Comparison of ENCODE assay signal across 26 cellular contexts in the genomic region with DNA sequence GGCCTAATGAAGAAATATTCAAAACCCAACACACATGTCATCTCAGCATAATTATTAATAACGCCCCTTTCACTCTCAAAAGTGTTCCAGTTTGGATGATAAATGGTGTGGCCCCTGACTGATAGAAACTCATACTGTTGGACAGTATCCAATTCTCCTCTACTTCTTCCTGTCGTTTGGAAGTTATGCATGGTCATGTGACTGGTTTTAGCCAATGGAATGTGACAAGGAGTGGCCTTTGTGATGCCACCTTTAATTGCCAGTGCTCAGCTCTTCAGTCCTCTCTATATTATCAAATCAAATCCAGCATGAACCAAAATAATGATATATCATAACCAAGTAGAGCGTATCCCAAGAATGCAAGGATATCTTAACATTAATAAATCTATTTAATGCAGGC.
DNase-seq lines count a peak whose midpoint lies in the region; ATAC-seq, FAIRE-seq and TF ChIP-seq lines count a peak whose summit lies in the region.
"Had no signal": no experiment of that assay in that cellular context is flagged by ENCODE, and none has a peak within 500 bp of the region (broad histone marks: within the 10 kb centered on the region; RNA-seq: fewer than 3 reads in every experiment).

No MANE protein-coding gene starts in this region.

- H2BK120ac ChIP-seq in IMR-90 (ENCODE audit: low read depth, low read length) = peak overlapping the region; percentile 35; the same call in 1 of the 2 replicates

- H3K9me3 Mint-ChIP-seq in astrocyte (ENCODE audit: unreplicated experiment) = no peaks in the 10 kb centered on the region
- no peaks in the 10 kb centered on the region for H3K9me3 Mint-ChIP-seq in neural crest cell
- peaks cover 0 to 5% (median 4%) of the 10 kb centered on the region in 8 donors for H3K9me3 Mint-ChIP-seq in CD4-positive, alpha-beta memory T cell
- H3K9me3 Mint-ChIP-seq: central memory CD8-positive, alpha-beta T cell had no signal

- no peak overlapping the region for H3K4me3 Mint-ChIP-seq in astrocyte (ENCODE audit: unreplicated experiment)
- H3K4me3 Mint-ChIP-seq in neural crest cell = no peak overlapping the region
- H3K4me3 Mint-ChIP-seq in CD4-positive, alpha-beta memory T cell = no peak overlapping the region
- H3K4me3 Mint-ChIP-seq: activated naive CD4-positive, alpha-beta T cell treated with anti-CD3 and anti-CD28 coated beads, Interleukin-2, amount 50 U/mL, for 24 hours; central memory CD8-positive, alpha-beta T cell; nephron progenitor cell; T-cell had no signal

- TF ChIP-seq RAD21 in IMR-90 (IDR thresholded peaks at IDR 0.05; ENCODE audit: low read length) = no peak

- H3K4me3 ChIP-seq in IMR-90 (ENCODE audit: insufficient read depth, low read depth, low read length) (no peak overlapping the region), astrocyte (ENCODE audit: insufficient read depth, low read depth, low read length) (no peak overlapping the region)
- no peak overlapping the region for H3K4me3 ChIP-seq in CD4-positive, alpha-beta memory T cell (ENCODE audit: low read length in 2 of 2)
- H3K4me3 ChIP-seq: dorsolateral prefrontal cortex, mucosa of descending colon had no signal

- H4K5ac ChIP-seq in IMR-90 (ENCODE audit: low read depth, low read length) = no peak overlapping the region

- no peaks in the 10 kb centered on the region for H3K27me3 ChIP-seq in IMR-90 (ENCODE audit: control insufficient read depth, insufficient read depth, low read length)
- no peaks in the 10 kb centered on the region for H3K27me3 ChIP-seq in astrocyte (ENCODE audit: insufficient read depth, low read length)
- no peaks in the 10 kb centered on the region for H3K27me3 ChIP-seq in CD4-positive, alpha-beta memory T cell (ENCODE audit: insufficient read depth, low read length)
- H3K27me3 ChIP-seq: dorsolateral prefrontal cortex had no signal

- H2AK9ac ChIP-seq in IMR-90 (replicated peaks; ENCODE audit: low read depth, low read length, poor library complexity) = no peak overlapping the region

- H3K36me3 Mint-ChIP-seq in astrocyte (ENCODE audit: low read depth, unreplicated experiment) (no peaks in the 10 kb centered on the region), neural crest cell (ENCODE audit: low read depth) (no peaks in the 10 kb centered on the region)
- no peaks in the 10 kb centered on the region for H3K36me3 Mint-ChIP-seq in CD4-positive, alpha-beta memory T cell
- H3K36me3 Mint-ChIP-seq: CD4-positive, CD25-positive, alpha-beta regulatory T cell; T-cell had no signal

- H3K36me3 ChIP-seq in IMR-90 (ENCODE audit: control insufficient read depth, insufficient read depth, low read length) (no peaks in the 10 kb centered on the region), astrocyte (ENCODE audit: insufficient read depth, low read length) (no peaks in the 10 kb centered on the region)
- no peaks in the 10 kb centered on the region for H3K36me3 ChIP-seq in CD4-positive, alpha-beta memory T cell (ENCODE audit: insufficient read depth, low read length)

- no peaks in the 10 kb centered on the region for H3K9me3 ChIP-seq in IMR-90 (ENCODE audit: control insufficient read depth, insufficient read depth, low read length)
- H3K9me3 ChIP-seq in astrocyte (ENCODE audit: insufficient read depth, low read depth, low read length) = no peaks in the 10 kb centered on the region
- H3K9me3 ChIP-seq in CD4-positive, alpha-beta memory T cell (ENCODE audit: control insufficient read depth in 1 of 2, low read length in 2 of 2) = no peaks in the 10 kb centered on the region
- H3K9me3 ChIP-seq: mucosa of descending colon had no signal

- POLR2A ChIA-PET in IMR-90 (lab: Charles Lee; ENCODE audit: unreplicated experiment) = interaction anchor here (1.0 kb wide), 1 partner anchor 16 kb away, joined by 13 read pairs; no protein-coding TSS in a partner anchor
- POLR2A ChIA-PET in CD4-positive, alpha-beta memory T cell (lab: Charles Lee; ENCODE audit: partially characterized antibody) = no interaction called here

- DNase-seq in EH (ENCODE audit: low read depth) (peak; percentile 28), IMR-90 (no peak), astrocyte (ENCODE audit: low read depth) (no peak), neural crest cell (ENCODE audit: low read depth, low spot score) (no peak), SW 1271 (lab: John Stamatoyannopoulos, UW) (no peak), globus pallidus (ENCODE audit: low spot score) (no peak), NCI-H2107 (lab: John Stamatoyannopoulos, UW) (no peak)
- DNase-seq in CD4-positive, alpha-beta memory T cell = no peak
- DNase-seq: activated CD4-positive, alpha-beta T cell treated with anti-CD3 and anti-CD28 coated beads for 1 hour; activated CD8-positive, alpha-beta memory T cell treated with anti-CD3 and anti-CD28 coated beads for 24 hours; activated T-cell treated with anti-CD3 and anti-CD28 coated beads, Interleukin-2, amount 50 U/mL, for 48 hours; anterior cingulate cortex; CD4-positive, CD25-positive, alpha-beta regulatory T cell; DMS153; dorsolateral prefrontal cortex; MM.1S; mucosa of descending colon; NCI-H1436; NCI-H524; nephron progenitor cell; substantia nigra; T-cell had no signal

- no peak for FAIRE-seq in astrocyte (lab: Jason Lieb, UNC)
- FAIRE-seq: TTC549 had no signal

- CTCF ChIA-PET in IMR-90 (lab: Yijun Ruan, JAX) = interaction anchor here (0.6 kb wide), 1 partner anchor 177 kb away, joined by 4 read pairs; no protein-coding TSS in a partner anchor
- CTCF ChIA-PET in CD4-positive, alpha-beta memory T cell (lab: Charles Lee; ENCODE audit: partially characterized antibody) = no interaction called here

- no CpG with 5 or more reads among the region's 3 CpGs for whole genome bisulfite sequencing in IMR-90 (ENCODE audit: extremely low coverage in 2 of 2, insufficient read length in 1 of 2), 2 experiments

- TF ChIP-seq POLR2A in IMR-90 (IDR thresholded peaks at IDR 0.05; ENCODE audit: low read depth, low read length) = no peak

- H3K18ac ChIP-seq in IMR-90 (ENCODE audit: low read depth, low read length) = peak overlapping the region; percentile 33; the same call in 1 of the 2 replicates

- dilution Hi-C loops in IMR-90 (cut with HindIII; ENCODE audit: low sequenced_read_pairs, unreplicated experiment) = no loop called here

- H3K4me2 ChIP-seq in IMR-90 (ENCODE audit: low read depth, low read length) (no peak overlapping the region), astrocyte (ENCODE audit: low read length) (peak overlapping the region; percentile 79)

- peak overlapping the region in 1 of 2 experiments; percentile 64; a peak in 1 of 4 replicates for H4K8ac ChIP-seq in IMR-90 (ENCODE audit: low read depth in 2 of 2, low read length in 2 of 2)

- no peaks in the 10 kb centered on the region for H3K79me2 ChIP-seq in astrocyte (ENCODE audit: insufficient read depth, low read length)

- H3K27ac Mint-ChIP-seq in astrocyte (ENCODE audit: unreplicated experiment) (peak overlapping the region; percentile 16), neural crest cell (ENCODE audit: unreplicated experiment) (peak overlapping the region; percentile 13)
- H3K27ac Mint-ChIP-seq in CD4-positive, alpha-beta memory T cell = no peak overlapping the region
- H3K27ac Mint-ChIP-seq: activated naive CD4-positive, alpha-beta T cell treated with anti-CD3 and anti-CD28 coated beads, Interleukin-2, amount 50 U/mL, for 24 hours; CD4-positive, CD25-positive, alpha-beta regulatory T cell; nephron progenitor cell; T-cell had no signal

- 0 out of 2 replicates have a peak, but pooled peaks cover 3% of the 10 kb centered on the region for H3K9me1 ChIP-seq in IMR-90 (ENCODE audit: insufficient read depth, low read length)

- peak overlapping the region; percentile 31 for H2BK20ac ChIP-seq in IMR-90 (ENCODE audit: low read depth, low read length)

- peaks cover under 1% of the 10 kb centered on the region for H3K27me3 Mint-ChIP-seq in astrocyte (ENCODE audit: low read depth, unreplicated experiment)
- no peaks in the 10 kb centered on the region for H3K27me3 Mint-ChIP-seq in neural crest cell (ENCODE audit: low read depth)
- no peaks in the 10 kb centered on the region for H3K27me3 Mint-ChIP-seq in CD4-positive, alpha-beta memory T cell
- H3K27me3 Mint-ChIP-seq: activated naive CD4-positive, alpha-beta T cell treated with anti-CD3 and anti-CD28 coated beads, Interleukin-2, amount 50 U/mL, for 24 hours; T-cell had no signal

- H3K4me1 ChIP-seq in IMR-90 (ENCODE audit: control insufficient read depth, insufficient read depth, low read length) (no peaks in the 10 kb centered on the region), astrocyte (ENCODE audit: insufficient read depth, low read length) (peaks cover 4% of the 10 kb centered on the region)
- no peaks in the 10 kb centered on the region for H3K4me1 ChIP-seq in CD4-positive, alpha-beta memory T cell (ENCODE audit: insufficient read depth, low read length)

- peak overlapping the region; percentile 42 for H3K4ac ChIP-seq in IMR-90 (ENCODE audit: low read depth, low read length)

- BruUV-seq in IMR-90 (replicated peaks; lab: Mats Ljungman, UMichigan) = no TSS peak

- TF ChIP-seq CTCF in IMR-90 (conservative IDR thresholded peaks at IDR 0.05; ENCODE audit: low read depth, low read length) (no peak), astrocyte (IDR thresholded peaks at IDR 0.05; ENCODE audit: insufficient read depth, low read depth, low read length) (no peak), neural crest cell (conservative IDR thresholded peaks at IDR 0.05) (no peak)

- no peak overlapping the region for H3K56ac ChIP-seq in IMR-90 (ENCODE audit: extremely low read depth, insufficient read depth, low read length)

- ATAC-seq in IMR-90 (ENCODE audit: low read depth) = no peak
- ATAC-seq: mucosa of descending colon, Right ventricle myocardium inferior, T-cell had no signal

- H3K4me1 Mint-ChIP-seq in astrocyte (ENCODE audit: low read depth, unreplicated experiment) (peaks cover 18% of the 10 kb centered on the region), neural crest cell (no peaks in the 10 kb centered on the region)
- peaks cover 0 to 2% (median 0%) of the 10 kb centered on the region in 4 donors for H3K4me1 Mint-ChIP-seq in CD4-positive, alpha-beta memory T cell
- H3K4me1 Mint-ChIP-seq: activated naive CD4-positive, alpha-beta T cell treated with anti-CD3 and anti-CD28 coated beads, Interleukin-2, amount 50 U/mL, for 24 hours; CD4-positive, CD25-positive, alpha-beta regulatory T cell; central memory CD8-positive, alpha-beta T cell; T-cell had no signal

- H2BK5ac ChIP-seq in IMR-90 (ENCODE audit: low read depth, low read length, poor library complexity, severe bottlenecking) = peak overlapping the region; percentile 14

- peak overlapping the region; percentile 40; the same call in 1 of the 2 replicates for H4K91ac ChIP-seq in IMR-90 (ENCODE audit: insufficient read depth, low read depth, low read length)

- no peaks in the 10 kb centered on the region for H3K79me1 ChIP-seq in IMR-90 (ENCODE audit: low read depth in 1 of 2, low read length in 2 of 2)

- H3K14ac ChIP-seq in IMR-90 (replicated peaks; ENCODE audit: low read depth, low read length) = no peak overlapping the region

- H2AK5ac ChIP-seq in IMR-90 (ENCODE audit: low read depth, low read length) = no peak overlapping the region

- H2AFZ ChIP-seq in IMR-90 (replicated peaks; ENCODE audit: low read length, poor library complexity) (no peak overlapping the region), astrocyte (ENCODE audit: low read depth, low read length) (no peak overlapping the region)

- no peak overlapping the region for H3K23ac ChIP-seq in IMR-90 (ENCODE audit: low read depth, low read length)

- H2BK15ac ChIP-seq in IMR-90 (ENCODE audit: low read depth, low read length) = 0 out of 3 replicates have a peak overlapping the region, but pooled peaks have one; percentile 16

- H4K20me1 ChIP-seq in IMR-90 (ENCODE audit: insufficient read depth, low read length) (no peaks in the 10 kb centered on the region), astrocyte (ENCODE audit: insufficient read depth, low read length) (no peaks in the 10 kb centered on the region)

- no peak overlapping the region for H3K9ac ChIP-seq in IMR-90 (ENCODE audit: low read depth, low read length)
- H3K9ac ChIP-seq in astrocyte (ENCODE audit: low read length) = peak overlapping the region; percentile 14

- intact Hi-C loops in IMR-90 (cut with micrococcal nuclease) = no loop called here
- intact Hi-C loops in CD4-positive, alpha-beta memory T cell (cut with micrococcal nuclease) = no loop called here

- H3K27ac ChIP-seq in IMR-90 (ENCODE audit: insufficient read depth, low read length) (peak overlapping the region; percentile 13; the same call in 1 of the 2 replicates), astrocyte (ENCODE audit: low read depth, low read length) (peak overlapping the region; percentile 51)
- H3K27ac ChIP-seq in CD4-positive, alpha-beta memory T cell (ENCODE audit: low read depth, low read length) = no peak overlapping the region
- H3K27ac ChIP-seq: dorsolateral prefrontal cortex had no signal

- in situ Hi-C loops in IMR-90 (cut with MboI; ENCODE audit: low sequenced_read_pairs) = no loop called here

Comparison
In these comparisons a context has a peak if more than half of its experiments do, and no peak if none do; other contexts are left out.
1. H3K27ac Mint-ChIP-seq: peak in astrocyte (single experiment) and neural crest cell (single experiment); none in CD4-positive, alpha-beta memory T cell (0 of 7).